8 cellular contexts compared by ENCODE assay signal in the genomic region with DNA sequence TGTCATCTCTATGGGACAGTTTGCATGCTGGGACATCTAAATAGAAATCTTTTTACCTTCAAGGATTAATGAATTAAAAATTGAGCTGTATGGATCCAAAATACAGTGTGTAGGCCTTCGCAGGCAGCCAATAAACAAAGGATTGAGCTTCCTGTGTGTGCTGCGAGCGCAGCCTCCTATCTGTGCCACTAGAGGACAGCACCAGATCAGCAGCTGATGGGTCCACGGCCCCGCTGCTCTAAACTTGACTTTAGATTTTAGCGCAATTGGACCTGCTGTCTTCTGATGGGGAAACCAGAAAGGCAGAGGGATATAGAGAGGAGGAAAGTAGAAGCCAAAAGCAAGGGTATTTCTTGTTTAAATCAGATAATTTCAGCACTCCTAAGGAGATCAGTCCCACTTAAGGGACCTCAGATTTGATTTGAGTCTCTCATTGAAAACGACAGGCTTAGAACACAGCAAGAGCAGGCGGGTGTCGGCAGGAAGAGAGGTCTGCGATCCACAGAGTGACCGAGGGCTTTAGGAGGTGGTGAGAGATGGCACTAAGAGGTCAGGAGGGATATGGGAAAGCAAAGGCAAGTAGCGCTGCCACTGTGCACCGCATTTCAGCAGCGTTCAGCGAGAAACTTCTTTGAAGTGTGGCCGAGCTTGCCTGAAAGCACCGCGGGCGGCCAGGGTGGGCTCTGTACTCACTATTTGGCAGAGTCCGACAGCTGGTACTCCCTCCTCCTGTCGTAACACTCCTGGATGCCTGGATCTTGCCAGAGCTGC.
A peak's percentile ranks its signal among the peaks of the same experiment; 100 is the strongest.
DNase-seq lines count a peak whose midpoint lies in the region; ATAC-seq and TF ChIP-seq lines count a peak whose summit lies in the region.

No MANE protein-coding gene starts in this region.

- no peaks in the 10 kb centered on the region for H3K79me1 ChIP-seq in neuronal stem cell (ENCODE audit: low read depth, low read length)

- H3K36me3 Mint-ChIP-seq in CD4-positive, CD25-positive, alpha-beta regulatory T cell = no peaks in the 10 kb centered on the region
- no peaks in the 10 kb centered on the region for H3K36me3 Mint-ChIP-seq in activated T-cell treated with anti-CD3 and anti-CD28 coated beads, Interleukin-2, amount 50 U/mL, for 4 hours (ENCODE audit: insufficient read depth)

- peak; percentile 94 for TF ChIP-seq CTCF in upper lobe of right lung (IDR thresholded peaks at IDR 0.05)

- WGBS in neuronal stem cell (ENCODE audit: extremely low coverage in 2 of 2, insufficient read length in 2 of 2, insufficient replicate concordance in 1 of 2), 2 donors = no CpG with 5 or more reads among the region's 21 CpGs

- H4K91ac ChIP-seq in neuronal stem cell (ENCODE audit: low read depth, low read length, poor library complexity) = no peak overlapping the region

- H3K36me3 ChIP-seq in CD4-positive, CD25-positive, alpha-beta regulatory T cell (ENCODE audit: control insufficient read depth, insufficient read depth, low read length) = no peaks in the 10 kb centered on the region
- no peaks in the 10 kb centered on the region for H3K36me3 ChIP-seq in neuronal stem cell (replicated peaks in 1 of 2; ENCODE audit: control insufficient read depth in 2 of 2, insufficient read depth in 2 of 2, low read length in 2 of 2)
- H3K36me3 ChIP-seq in upper lobe of right lung = no peaks in the 10 kb centered on the region

- H2BK5ac ChIP-seq in neuronal stem cell (ENCODE audit: low read length) = no peak overlapping the region

- no peak overlapping the region for H2BK12ac ChIP-seq in neuronal stem cell (ENCODE audit: low read length)

- H2AFZ ChIP-seq in neuronal stem cell (ENCODE audit: low read length) = peak overlapping the region; percentile 80

- H3K27ac ChIP-seq in CD4-positive, CD25-positive, alpha-beta regulatory T cell (ENCODE audit: insufficient read depth, low read length, poor library complexity, severe bottlenecking) = no peak overlapping the region
- H3K27ac ChIP-seq in neuronal stem cell (replicated peaks; ENCODE audit: low read length) (no peak overlapping the region), upper lobe of right lung (no peak overlapping the region)

- peak overlapping the region; percentile 52 for H4K8ac ChIP-seq in neuronal stem cell (ENCODE audit: low read depth, low read length)

- no peak overlapping the region for H2BK120ac ChIP-seq in neuronal stem cell (ENCODE audit: low read depth, low read length)

- no peak overlapping the region for H3K9ac ChIP-seq in neuronal stem cell (ENCODE audit: low read depth, low read length, poor library complexity)

- peak; percentile 3 to 59 (median 44) for DNase-seq in CD4-positive, CD25-positive, alpha-beta regulatory T cell
- DNase-seq in NCI-H69 (lab: John Stamatoyannopoulos, UW) (peak; percentile 85), fibroblast of the conjunctiva (ENCODE audit: low read depth) (peak; percentile 68), neuronal stem cell (ENCODE audit: low spot score) (peak; percentile 37), upper lobe of right lung (peak; percentile 76)
- DNase-seq in activated T-cell treated with anti-CD3 and anti-CD28 coated beads, Interleukin-2, amount 50 U/mL, for 4 hours = peak; percentile 30

- H3K9me3 ChIP-seq in CD4-positive, CD25-positive, alpha-beta regulatory T cell (ENCODE audit: control insufficient read depth in 2 of 2, low read length in 2 of 2) = no peaks in the 10 kb centered on the region
- H3K9me3 ChIP-seq in neuronal stem cell (replicated peaks in 1 of 2; ENCODE audit: control insufficient read depth in 2 of 2, insufficient read depth in 1 of 2, low read depth in 1 of 2, low read length in 2 of 2) (no peaks in the 10 kb centered on the region), upper lobe of right lung (no peaks in the 10 kb centered on the region)

- ATAC-seq in CD4-positive, CD25-positive, alpha-beta regulatory T cell (ENCODE audit: low read depth in 2 of 2) = peak; percentile 78 to 80
- ATAC-seq in GM18907 (IDR thresholded peaks at IDR 0.05; ENCODE audit: unreplicated experiment) (peak; percentile 87), HG03196 (IDR thresholded peaks at IDR 0.05; ENCODE audit: unreplicated experiment) (peak; percentile 73), upper lobe of right lung (peak; percentile 93)
- ATAC-seq in activated T-cell treated with anti-CD3 and anti-CD28 coated beads, Interleukin-2, amount 50 U/mL, for 4 hours = peak; percentile 90 to 92

- peaks cover 3 to 6% (median 4%) of the 10 kb centered on the region in 4 donors for H3K4me1 Mint-ChIP-seq in CD4-positive, CD25-positive, alpha-beta regulatory T cell
- peaks cover 3% of the 10 kb centered on the region for H3K4me1 Mint-ChIP-seq in activated T-cell treated with anti-CD3 and anti-CD28 coated beads, Interleukin-2, amount 50 U/mL, for 4 hours (ENCODE audit: low read depth)

- no peaks in the 10 kb centered on the region for H3K9me3 Mint-ChIP-seq in CD4-positive, CD25-positive, alpha-beta regulatory T cell
- no peaks in the 10 kb centered on the region for H3K9me3 Mint-ChIP-seq in activated T-cell treated with anti-CD3 and anti-CD28 coated beads, Interleukin-2, amount 50 U/mL, for 4 hours

- peaks cover 2% of the 10 kb centered on the region for H3K27me3 ChIP-seq in CD4-positive, CD25-positive, alpha-beta regulatory T cell (ENCODE audit: control insufficient read depth, insufficient read depth, low read length)
- H3K27me3 ChIP-seq in neuronal stem cell (ENCODE audit: control insufficient read depth in 3 of 3, insufficient read depth in 3 of 3, low read depth in 1 of 3, low read length in 3 of 3) (peaks cover 0 to 2% (median 0%) of the 10 kb centered on the region in 3 experiments), upper lobe of right lung (no peaks in the 10 kb centered on the region)

- peak overlapping the region; percentile 42 for H3K18ac ChIP-seq in neuronal stem cell (ENCODE audit: low read length)

- no peak overlapping the region for H3K4me3 ChIP-seq in CD4-positive, CD25-positive, alpha-beta regulatory T cell (ENCODE audit: low read depth, low read length)
- H3K4me3 ChIP-seq in neuronal stem cell (ENCODE audit: low read length in 2 of 2) (no peak overlapping the region), upper lobe of right lung (no peak overlapping the region)

- no peak overlapping the region for H2BK15ac ChIP-seq in neuronal stem cell (ENCODE audit: low read length)

- H3K27me3 Mint-ChIP-seq in CD4-positive, CD25-positive, alpha-beta regulatory T cell = peaks cover 3% of the 10 kb centered on the region
- peaks cover 2% of the 10 kb centered on the region for H3K27me3 Mint-ChIP-seq in activated T-cell treated with anti-CD3 and anti-CD28 coated beads, Interleukin-2, amount 50 U/mL, for 4 hours (ENCODE audit: low read depth)

- H3K4me2 ChIP-seq in neuronal stem cell (ENCODE audit: insufficient read depth, low read length, poor library complexity, severe bottlenecking) = no peak overlapping the region

- no peak overlapping the region for H3K23ac ChIP-seq in neuronal stem cell (ENCODE audit: low read depth, low read length, poor library complexity)

- H2AK5ac ChIP-seq in neuronal stem cell (ENCODE audit: low read depth, low read length) = peak overlapping the region; percentile 35

- intact Hi-C loops in upper lobe of right lung (cut with DNase I) = loop anchor here (10.0 kb wide), 1 partner anchor 321 kb away; no protein-coding TSS in a partner anchor

- H3K14ac ChIP-seq in neuronal stem cell (ENCODE audit: low read length) = no peak overlapping the region

- no peak overlapping the region for H3K4me3 Mint-ChIP-seq in CD4-positive, CD25-positive, alpha-beta regulatory T cell
- H3K4me3 Mint-ChIP-seq in activated T-cell treated with anti-CD3 and anti-CD28 coated beads, Interleukin-2, amount 50 U/mL, for 4 hours = no peak overlapping the region

- H3K4ac ChIP-seq in neuronal stem cell (ENCODE audit: low read length) = no peak overlapping the region

- peak overlapping the region in 2 of 3 donors; percentile 22 to 53 for H3K27ac Mint-ChIP-seq in CD4-positive, CD25-positive, alpha-beta regulatory T cell

- no peaks in the 10 kb centered on the region for H3K4me1 ChIP-seq in CD4-positive, CD25-positive, alpha-beta regulatory T cell (ENCODE audit: control insufficient read depth, insufficient read depth, low read length, poor library complexity, severe bottlenecking)
- H3K4me1 ChIP-seq in neuronal stem cell (ENCODE audit: control insufficient read depth in 2 of 2, insufficient read depth in 1 of 2, low read depth in 1 of 2, low read length in 2 of 2) (no peaks in the 10 kb centered on the region), upper lobe of right lung (no peaks in the 10 kb centered on the region)

Comparison
In these comparisons a context has a peak if more than half of its experiments do, and no peak if none do; other contexts are left out.
1. DNase-seq: peak in every context shown above with its lines; median percentile 85 in NCI-H69; 76 in upper lobe of right lung; 68 in fibroblast of the conjunctiva; 44 in CD4-positive, CD25-positive, alpha-beta regulatory T cell; 37 in neuronal stem cell; 30 in activated T-cell treated with anti-CD3 and anti-CD28 coated beads, Interleukin-2, amount 50 U/mL, for 4 hours.